Comparison of ENCODE assay signal across 17 cellular contexts in the genomic region with DNA sequence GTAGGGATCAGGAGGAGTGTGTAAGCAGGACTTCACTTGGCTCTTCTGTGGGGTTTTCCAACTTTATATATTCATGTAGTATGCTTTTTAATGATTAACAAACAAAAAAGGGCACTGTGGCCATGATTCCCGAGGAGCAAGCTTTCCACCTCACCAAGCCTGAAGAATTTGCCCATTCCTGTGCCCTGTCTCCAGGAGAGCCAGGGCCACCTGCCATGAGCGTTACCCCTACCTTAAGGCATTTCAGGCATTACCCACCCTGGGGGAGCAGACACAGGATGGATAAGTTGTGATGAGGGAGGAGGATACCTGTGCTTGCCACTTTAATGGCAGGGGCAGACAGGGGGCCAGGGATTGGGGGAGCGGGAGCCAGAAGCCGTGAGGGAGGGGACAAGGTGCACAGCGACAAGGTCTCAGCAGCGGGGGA. TPM values are rescaled to one million over a fixed set of nuclear protein-coding genes. Genes with fewer than 3 reads are reported as not detected.
DNase-seq lines count a peak whose midpoint lies in the region; ATAC-seq and TF ChIP-seq lines count a peak whose summit lies in the region.
"Had no signal": no experiment of that assay in that cellular context is flagged by ENCODE, and none has a peak within 500 bp of the region (broad histone marks: within the 10 kb centered on the region; RNA-seq: fewer than 3 reads in every experiment).

No MANE protein-coding gene starts in this region.

- no peaks in the 10 kb centered on the region for H3K27me3 Mint-ChIP-seq in activated naive CD4-positive, alpha-beta T cell treated with anti-CD3 and anti-CD28 coated beads, Interleukin-2, amount 50 U/mL, for 24 hours
- H3K27me3 Mint-ChIP-seq in activated naive CD4-positive, alpha-beta T cell treated with anti-CD3 and anti-CD28 coated beads for 36 hours (ENCODE audit: low read depth) = no peaks in the 10 kb centered on the region
- H3K27me3 Mint-ChIP-seq in nephron (ENCODE audit: low read depth) (no peaks in the 10 kb centered on the region), endothelial cell (ENCODE audit: unreplicated experiment) (peaks cover 2% of the 10 kb centered on the region)
- H3K27me3 Mint-ChIP-seq: IgD-negative memory B cell had no signal

- H3K4me1 Mint-ChIP-seq in activated naive CD4-positive, alpha-beta T cell treated with anti-CD3 and anti-CD28 coated beads, Interleukin-2, amount 50 U/mL, for 24 hours = no peaks in the 10 kb centered on the region
- no peaks in the 10 kb centered on the region for H3K4me1 Mint-ChIP-seq in activated naive CD4-positive, alpha-beta T cell treated with anti-CD3 and anti-CD28 coated beads for 36 hours (ENCODE audit: low read depth)
- peaks cover 12% of the 10 kb centered on the region for H3K4me1 Mint-ChIP-seq in nephron
- H3K4me1 Mint-ChIP-seq in endothelial cell (ENCODE audit: unreplicated experiment) = no peaks in the 10 kb centered on the region
- H3K4me1 Mint-ChIP-seq: CD8-positive, alpha-beta memory T cell had no signal

- no peak for TF ChIP-seq CTCF in nephron (IDR thresholded peaks at IDR 0.05; ENCODE audit: unreplicated experiment in 3 of 3)
- TF ChIP-seq CTCF in endothelial cell (IDR thresholded peaks at IDR 0.05; ENCODE audit: unreplicated experiment) = no peak

- peak overlapping the region; percentile 23 for H3K27ac Mint-ChIP-seq in activated naive CD4-positive, alpha-beta T cell treated with anti-CD3 and anti-CD28 coated beads, Interleukin-2, amount 50 U/mL, for 24 hours
- H3K27ac Mint-ChIP-seq in activated naive CD4-positive, alpha-beta T cell treated with anti-CD3 and anti-CD28 coated beads for 36 hours = no peak overlapping the region
- peak overlapping the region; percentile 80 to 96 (median 91) for H3K27ac Mint-ChIP-seq in nephron
- H3K27ac Mint-ChIP-seq in endothelial cell (ENCODE audit: unreplicated experiment) = no peak overlapping the region
- H3K27ac Mint-ChIP-seq: CD8-positive, alpha-beta memory T cell; IgD-negative memory B cell had no signal

- H3K4me3 Mint-ChIP-seq in activated naive CD4-positive, alpha-beta T cell treated with anti-CD3 and anti-CD28 coated beads, Interleukin-2, amount 50 U/mL, for 24 hours = no peak overlapping the region
- H3K4me3 Mint-ChIP-seq in activated naive CD4-positive, alpha-beta T cell treated with anti-CD3 and anti-CD28 coated beads for 36 hours = no peak overlapping the region
- H3K4me3 Mint-ChIP-seq in nephron = peak overlapping the region in 1 of 3 experiments; percentile 38
- no peak overlapping the region for H3K4me3 Mint-ChIP-seq in endothelial cell (ENCODE audit: unreplicated experiment)
- H3K4me3 Mint-ChIP-seq: CD8-positive, alpha-beta memory T cell had no signal

- H3K36me3 Mint-ChIP-seq in activated naive CD4-positive, alpha-beta T cell treated with anti-CD3 and anti-CD28 coated beads, Interleukin-2, amount 50 U/mL, for 24 hours = no peaks in the 10 kb centered on the region
- no peaks in the 10 kb centered on the region for H3K36me3 Mint-ChIP-seq in activated naive CD4-positive, alpha-beta T cell treated with anti-CD3 and anti-CD28 coated beads for 36 hours (ENCODE audit: low read depth)
- H3K36me3 Mint-ChIP-seq in nephron (ENCODE audit: low read depth) (no peaks in the 10 kb centered on the region), endothelial cell (ENCODE audit: low read depth, unreplicated experiment) (no peaks in the 10 kb centered on the region)
- H3K36me3 Mint-ChIP-seq: CD8-positive, alpha-beta memory T cell; IgD-negative memory B cell had no signal

- ATAC-seq in HG03565 (IDR thresholded peaks at IDR 0.05; ENCODE audit: unreplicated experiment) = no peak
- ATAC-seq: HCT116, Right ventricle myocardium inferior had no signal

- intact Hi-C loops in activated naive CD4-positive, alpha-beta T cell treated with anti-CD3 and anti-CD28 coated beads for 36 hours (cut with micrococcal nuclease) = no loop called here

- no peaks in the 10 kb centered on the region for H3K9me3 Mint-ChIP-seq in activated naive CD4-positive, alpha-beta T cell treated with anti-CD3 and anti-CD28 coated beads, Interleukin-2, amount 50 U/mL, for 24 hours
- H3K9me3 Mint-ChIP-seq in activated naive CD4-positive, alpha-beta T cell treated with anti-CD3 and anti-CD28 coated beads for 36 hours = no peaks in the 10 kb centered on the region
- H3K9me3 Mint-ChIP-seq in nephron = no peaks in the 10 kb centered on the region
- no peaks in the 10 kb centered on the region for H3K9me3 Mint-ChIP-seq in endothelial cell (ENCODE audit: unreplicated experiment)
- H3K9me3 Mint-ChIP-seq: CD8-positive, alpha-beta memory T cell; IgD-negative memory B cell had no signal

- DNase-seq in activated naive CD4-positive, alpha-beta T cell treated with anti-CD3 and anti-CD28 coated beads for 36 hours = no peak
- DNase-seq in foreskin melanocyte (peak; percentile 24), DMS79 treated with DMSO at 0.1 percent for 48 hours (lab: John Stamatoyannopoulos, UW) (no peak), endothelial cell (ENCODE audit: low spot score) (no peak), superior temporal gyrus (ENCODE audit: extremely low spot score) (no peak)
- DNase-seq: CD8-positive, alpha-beta memory T cell; DND-41; NCI-H1105 treated with DMSO at 0.1 percent for 48 hours; NCI-H187 treated with DMSO at 0.1 percent for 48 hours; NCI-H446 had no signal

- CTCF ChIA-PET in activated naive CD4-positive, alpha-beta T cell treated with anti-CD3 and anti-CD28 coated beads for 36 hours (lab: Charles Lee) = interaction anchor here (0.6 kb wide), 1 partner anchor 101 kb away, joined by 4 read pairs; no protein-coding TSS in a partner anchor

RNA-seq across cellular contexts. Expression of a gene that starts 3.0 kb away (rescaled TPM):
- total RNA-seq in activated naive CD4-positive, alpha-beta T cell treated with anti-CD3 and anti-CD28 coated beads for 36 hours = not detected
- total RNA-seq in endothelial cell (ENCODE audit: unreplicated experiment) = not detected
- total RNA-seq: CD8-positive, alpha-beta memory T cell; LHCN-M2; Right ventricle myocardium inferior had no signal

Comparison
In these comparisons a context has a peak if more than half of its experiments do, and no peak if none do; other contexts are left out.
1. H3K27ac Mint-ChIP-seq: peak in activated naive CD4-positive, alpha-beta T cell treated with anti-CD3 and anti-CD28 coated beads, Interleukin-2, amount 50 U/mL, for 24 hours (single experiment) and nephron (3 of 3); none in activated naive CD4-positive, alpha-beta T cell treated with anti-CD3 and anti-CD28 coated beads for 36 hours (single experiment) and endothelial cell (single experiment).